In genomic region chr16:3012828-3013420, GRCh38 we compare ENCODE assay signal across 9 cellular contexts. TPM values are rescaled to one million over a fixed set of nuclear protein-coding genes. Genes with fewer than 3 reads are reported as not detected.
DNase-seq lines count a peak whose midpoint lies in the region; ATAC-seq, FAIRE-seq and TF ChIP-seq lines count a peak whose summit lies in the region.
"Had no signal": no experiment of that assay in that cellular context is flagged by ENCODE, and none has a peak within 500 bp of the region (broad histone marks: within the 10 kb centered on the region; RNA-seq: fewer than 3 reads in every experiment).

CLDN9 (plus strand) TSS chr16:3012923; CDS start chr16:3013363, 440 bp downstream.

- H4K20me1 ChIP-seq in GM12878 (ENCODE audit: control insufficient read depth, insufficient read depth): no peaks in the 10 kb centered on the region

- TF ChIP-seq EP300 in GM12878 (IDR thresholded peaks at IDR 0.05; ENCODE audit: borderline replicate concordance in 1 of 2, control insufficient read depth in 1 of 2, low read depth in 2 of 2, low read length in 2 of 2): no peak

- DNase-seq in DMS53 (lab: John Stamatoyannopoulos, UW) (peak; percentile 81), NCI-H1417 (lab: John Stamatoyannopoulos, UW) (peak; percentile 87 to 95 (median 92)), GM12878 (ENCODE audit: low read depth, low spot score) (no peak), occipital lobe (lab: John Stamatoyannopoulos, UW) (no peak), brain microvascular endothelial cell (no peak)
- peak in 1 of 10 donors; percentile 59 for DNase-seq in naive thymus-derived CD8-positive, alpha-beta T cell
- DNase-seq in stimulated activated naive CD8-positive, alpha-beta T cell treated with anti-CD3 and anti-CD28 coated beads, Interleukin-15, Interleukin-2, amounts not matched to agents 100 U/mL and 50 U/mL, for 24 hours: no peak
- DNase-seq: effector CD8-positive, alpha-beta T cell had no signal

- peaks cover 8 to 17% (median 13%) of the 10 kb centered on the region in 4 donors for H3K4me1 Mint-ChIP-seq in naive thymus-derived CD8-positive, alpha-beta T cell

- SMC1A ChIA-PET in GM12878 (lab: Charles Lee; ENCODE audit: uncharacterized antibody, unreplicated experiment): no interaction called here

- RAD21 ChIA-PET in GM12878 (lab: Charles Lee; ENCODE audit: unreplicated experiment): no interaction called here

- H3K4me3 ChIP-seq in GM12878 (no peak within 1 kb of the TSS), brain microvascular endothelial cell (ENCODE audit: low read depth, low read length) (no peak within 1 kb of the TSS)

- peaks cover 0 to 13% (median 2%) of the 10 kb centered on the region in 5 donors for H3K27me3 Mint-ChIP-seq in naive thymus-derived CD8-positive, alpha-beta T cell

- H3K79me2 ChIP-seq in GM12878 (ENCODE audit: control insufficient read depth, insufficient read depth, low read length): no peaks in the 10 kb centered on the region

- in situ Hi-C loops in GM12878 (cut with MboI) (no loop called here), brain microvascular endothelial cell (cut with HindIII; ENCODE audit: low pct_ligation_motif_present, low sequenced_read_pairs) (no loop called here)

- CTCF ChIA-PET in GM12878 (lab: Yijun Ruan, JAX): interaction anchor here (0.9 kb wide), 1 partner anchor 16 kb away, joined by 3 read pairs; no protein-coding TSS in a partner anchor

- no peak for TF ChIP-seq RAD21 in GM12878 (IDR thresholded peaks at IDR 0.05; ENCODE audit: insufficient read depth, low read depth, low read length)

- no peak within 1 kb of the TSS for H2AFZ ChIP-seq in GM12878 (ENCODE audit: control insufficient read depth, low read depth, low read length)

- intact Hi-C loops in GM12878 (cut with micrococcal nuclease; ENCODE audit: unreplicated experiment): no loop called here

- 39% methylated on average over 26 of the region's 27 CpGs for WGBS in GM12878 (ENCODE audit: insufficient coverage, insufficient replicate concordance, low lambda C conversion rate, missing lambda C conversion rate)

- H3K36me3 ChIP-seq in GM12878 (ENCODE audit: control insufficient read depth in 2 of 2, insufficient read depth in 2 of 2, low read length in 1 of 2) (no peaks in the 10 kb centered on the region), brain microvascular endothelial cell (replicated peaks) (no peaks in the 10 kb centered on the region)

- no peaks in the 10 kb centered on the region for H3K36me3 Mint-ChIP-seq in naive thymus-derived CD8-positive, alpha-beta T cell

- ATAC-seq in GM12878: peak; percentile 63
- peak; percentile 48 to 55 for ATAC-seq in naive thymus-derived CD8-positive, alpha-beta T cell
- ATAC-seq in HG02623 (IDR thresholded peaks at IDR 0.05; ENCODE audit: unreplicated experiment): no peak
- no peak for ATAC-seq in stimulated activated naive CD8-positive, alpha-beta T cell treated with anti-CD3 and anti-CD28 coated beads, Interleukin-15, Interleukin-2, amounts not matched to agents 100 U/mL and 50 U/mL, for 24 hours

- H3K27ac Mint-ChIP-seq in naive thymus-derived CD8-positive, alpha-beta T cell: no peak within 1 kb of the TSS

- peak within 1 kb of the TSS in 2 of 10 donors; percentile 7 to 8 for H3K4me3 Mint-ChIP-seq in naive thymus-derived CD8-positive, alpha-beta T cell

- POLR2A ChIA-PET in GM12878 (lab: Charles Lee): no interaction called here
- POLR2A ChIA-PET in naive thymus-derived CD8-positive, alpha-beta T cell (lab: Charles Lee): interaction anchor here (10.1 kb wide), 1 partner anchor 12 kb away, joined by 170 read pairs; the partner anchor contains the start of genes CLDN6, HCFC1R1, THOC6 and TNFRSF12A

- no peak within 1 kb of the TSS for H3K9ac ChIP-seq in GM12878 (ENCODE audit: control insufficient read depth, insufficient read depth, low read length)

- H3K9me3 Mint-ChIP-seq in naive thymus-derived CD8-positive, alpha-beta T cell: no peaks in the 10 kb centered on the region

- no peak for TF ChIP-seq POLR2A in GM12878 (IDR thresholded peaks at IDR 0.05; ENCODE audit: low read depth, low read length)

- peaks cover 0 to 14% of the 10 kb centered on the region in 2 experiments for H3K27me3 ChIP-seq in GM12878 (replicated peaks in 1 of 2; ENCODE audit: control insufficient read depth in 2 of 2, insufficient read depth in 2 of 2, low read length in 1 of 2)
- peaks cover 46% of the 10 kb centered on the region for H3K27me3 ChIP-seq in brain microvascular endothelial cell (replicated peaks)

- H3K27ac ChIP-seq in GM12878 (ENCODE audit: control insufficient read depth, insufficient read depth) (no peak within 1 kb of the TSS), brain microvascular endothelial cell (no peak within 1 kb of the TSS)

- H3K9me3 ChIP-seq in GM12878 (replicated peaks; ENCODE audit: control insufficient read depth, insufficient read depth, low read length): no peaks in the 10 kb centered on the region

- FAIRE-seq in GM12878 (lab: Jason Lieb, UNC): no peak

- H3K4me1 ChIP-seq in GM12878 (ENCODE audit: control insufficient read depth, insufficient read depth, low read length): peaks cover 6% of the 10 kb centered on the region

- no peak for TF ChIP-seq CTCF in GM12878 (IDR thresholded peaks at IDR 0.05 in 2 of 3, conservative IDR thresholded peaks at IDR 0.05 in 1 of 3; ENCODE audit: control insufficient read depth in 2 of 3, extremely low read depth in 1 of 3, insufficient read depth in 1 of 3, low read depth in 3 of 3, low read length in 3 of 3)
- no peak for TF ChIP-seq CTCF in brain microvascular endothelial cell (IDR thresholded peaks at IDR 0.05; ENCODE audit: low read depth, low read length, missing control alignments)

- BruUV-seq in GM12878 (replicated peaks; lab: Mats Ljungman, UMichigan): no TSS peak

- no peak within 1 kb of the TSS for H3K4me2 ChIP-seq in GM12878 (ENCODE audit: control insufficient read depth, insufficient read depth)

TF ChIP-seq in GM12878, 131 proteins besides CTCF, POLR2A, EP300 and RAD21 (continues in another document):
- TF ChIP-seq ZNF592 (IDR thresholded peaks at IDR 0.05) (no peak), RB1 (IDR thresholded peaks at IDR 0.05; ENCODE audit: borderline replicate concordance) (no peak), SIX5 (IDR thresholded peaks at IDR 0.05; ENCODE audit: low read depth, low read length, severe bottlenecking) (no peak), CHD4 (IDR thresholded peaks at IDR 0.05) (no peak), DPF2 (IDR thresholded peaks at IDR 0.05) (no peak), FOXM1 (IDR thresholded peaks at IDR 0.05; ENCODE audit: low read depth, low read length) (no peak)

RNA-seq across cellular contexts. Expression of gene CLDN9, which starts in this region (rescaled TPM):
- total RNA-seq in GM12878 (2013; cell fraction: nucleolus; rRNA removed): not detected in 2 replicates
- total RNA-seq in GM12878 (2014; rRNA removed): not detected in 2 replicates
- total RNA-seq in GM12878 (2014; rRNA removed; fragmentation: Illumina TruSeq; extraction: Trizol): not detected in 2 replicates
- not detected in 2 replicates for total RNA-seq in GM12878 (2021)
- polyA plus RNA-seq in GM12878 (2011; ENCODE audit: low read depth): not detected
- polyA plus RNA-seq in GM12878 (2011; rRNA removed): not detected in 2 replicates
- not detected in 2 replicates for polyA plus RNA-seq in GM12878 (2011; cell fraction: cytosol; rRNA removed)
- 0.12 TPM in 1 of 2 replicates, not detected in the other for polyA plus RNA-seq in GM12878 (2011; cell fraction: nucleus; rRNA removed)
- polyA plus RNA-seq in GM12878 (2012): 0.08 TPM in 1 of 2 replicates, not detected in the other
- polyA plus RNA-seq in GM12878 (2014; fragmentation: Illumina TruSeq; extraction: Trizol): not detected in 2 replicates
- polyA plus RNA-seq in GM12878 (2014; fragmentation: Nextera tagmentation; extraction: Ambion mirVana): not detected
- polyA plus RNA-seq in GM12878 (2014; rRNA removed): not detected in 2 replicates
- not detected for polyA plus RNA-seq in GM12878 (2016; fragmentation: Nextera tagmentation; extraction: Ambion mirVana)
- polyA minus RNA-seq in GM12878 (2011; rRNA and poly(A)+ RNA removed): 0.26 TPM in 1 of 2 replicates, not detected in the other
- not detected in 2 replicates for polyA minus RNA-seq in GM12878 (2011; cell fraction: cytosol; rRNA and poly(A)+ RNA removed)
- not detected in 2 replicates for polyA minus RNA-seq in GM12878 (2011; cell fraction: nucleus; rRNA and poly(A)+ RNA removed)
- total RNA-seq in naive thymus-derived CD8-positive, alpha-beta T cell: not detected
- polyA plus RNA-seq in naive thymus-derived CD8-positive, alpha-beta T cell: not detected
- total RNA-seq in occipital lobe: not detected

Comparison
In these comparisons a context has a peak if more than half of its experiments do, and no peak if none do; other contexts are left out.
1. Peak in ATAC-seq in GM12878; RNA of the gene not detected or under 1 TPM.
2. Peak in ATAC-seq in naive thymus-derived CD8-positive, alpha-beta T cell; RNA of the gene not detected or under 1 TPM.
3. DNase-seq: peak in DMS53 (single experiment) and NCI-H1417 (3 of 3); none in GM12878 (single experiment), occipital lobe (single experiment), brain microvascular endothelial cell (single experiment) and stimulated activated naive CD8-positive, alpha-beta T cell treated with anti-CD3 and anti-CD28 coated beads, Interleukin-15, Interleukin-2, amounts not matched to agents 100 U/mL and 50 U/mL, for 24 hours (single experiment).